ENCODE assay signal across 2 cellular contexts in the genomic region with DNA sequence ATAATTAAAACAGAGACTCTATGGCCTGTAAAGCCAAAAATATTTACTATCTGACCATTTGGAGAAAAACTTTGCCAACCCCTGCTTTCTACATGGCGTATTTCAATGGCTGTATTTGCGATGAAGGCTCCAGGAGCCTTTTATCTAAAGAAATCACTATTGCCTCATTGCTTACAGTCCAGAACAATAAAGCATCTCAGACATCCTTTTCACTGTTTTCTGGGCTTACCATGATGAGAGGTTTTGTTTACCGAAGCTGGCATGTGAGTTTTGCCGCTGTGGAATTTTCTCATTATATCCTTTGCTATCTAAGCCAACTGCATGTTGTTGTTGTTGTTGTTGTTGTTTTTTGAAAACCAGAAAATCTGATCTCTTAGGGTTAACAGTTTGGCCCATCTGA.
TF ChIP-seq lines count a peak whose summit lies in the region.

No MANE protein-coding gene starts in this region.

TF ChIP-seq in liver, 16 proteins besides CTCF, POLR2A, EP300 and RAD21:
- no peak for TF ChIP-seq FOXA1 (IDR thresholded peaks at IDR 0.05)
- no peak for TF ChIP-seq SP1 (IDR thresholded peaks at IDR 0.05)
- TF ChIP-seq NR2F2 (IDR thresholded peaks at IDR 0.05) = no peak
- TF ChIP-seq GABPA (IDR thresholded peaks at IDR 0.05 in 1 of 2, conservative IDR thresholded peaks at IDR 0.05 in 1 of 2) = no peak
- TF ChIP-seq HNF4A (conservative IDR thresholded peaks at IDR 0.05) = no peak
- TF ChIP-seq, protein P1, sequence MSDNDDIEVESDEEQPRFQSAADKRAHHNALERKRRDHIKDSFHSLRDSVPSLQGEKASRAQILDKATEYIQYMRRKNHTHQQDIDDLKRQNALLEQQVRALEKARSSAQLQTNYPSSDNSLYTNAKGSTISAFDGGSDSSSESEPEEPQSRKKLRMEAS (IDR thresholded peaks at IDR 0.05) = no peak
- TF ChIP-seq ZBTB33 (IDR thresholded peaks at IDR 0.05) = no peak
- TF ChIP-seq, protein P2, sequence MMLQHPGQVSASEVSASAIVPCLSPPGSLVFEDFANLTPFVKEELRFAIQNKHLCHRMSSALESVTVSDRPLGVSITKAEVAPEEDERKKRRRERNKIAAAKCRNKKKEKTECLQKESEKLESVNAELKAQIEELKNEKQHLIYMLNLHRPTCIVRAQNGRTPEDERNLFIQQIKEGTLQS (IDR thresholded peaks at IDR 0.05) = no peak
- TF ChIP-seq FOXA2 (IDR thresholded peaks at IDR 0.05) = no peak
- no peak for TF ChIP-seq HNF4G (IDR thresholded peaks at IDR 0.05)
- TF ChIP-seq TAF1 (conservative IDR thresholded peaks at IDR 0.05) = no peak
- TF ChIP-seq JUND (IDR thresholded peaks at IDR 0.05) = no peak
- TF ChIP-seq EGR1 (IDR thresholded peaks at IDR 0.05; ENCODE audit: low read depth in 2 of 2) = no peak
- no peak for TF ChIP-seq RXRA (IDR thresholded peaks at IDR 0.05)

TF ChIP-seq in HepG2, 621 proteins besides CTCF, POLR2A, EP300 and RAD21:
- TF ChIP-seq SIN3A (IDR thresholded peaks at IDR 0.05; ENCODE audit: borderline replicate concordance, low read depth, low read length) = no peak
- TF ChIP-seq ZNF839 (CRISPR knock-in tag; IDR thresholded peaks at IDR 0.05; ENCODE audit: borderline replicate concordance) = no peak
- TF ChIP-seq ZNF3 (CRISPR knock-in tag; IDR thresholded peaks at IDR 0.05) = no peak
- no peak for TF ChIP-seq ZNF468 (CRISPR knock-in tag; IDR thresholded peaks at IDR 0.05)
- TF ChIP-seq, protein P3, sequence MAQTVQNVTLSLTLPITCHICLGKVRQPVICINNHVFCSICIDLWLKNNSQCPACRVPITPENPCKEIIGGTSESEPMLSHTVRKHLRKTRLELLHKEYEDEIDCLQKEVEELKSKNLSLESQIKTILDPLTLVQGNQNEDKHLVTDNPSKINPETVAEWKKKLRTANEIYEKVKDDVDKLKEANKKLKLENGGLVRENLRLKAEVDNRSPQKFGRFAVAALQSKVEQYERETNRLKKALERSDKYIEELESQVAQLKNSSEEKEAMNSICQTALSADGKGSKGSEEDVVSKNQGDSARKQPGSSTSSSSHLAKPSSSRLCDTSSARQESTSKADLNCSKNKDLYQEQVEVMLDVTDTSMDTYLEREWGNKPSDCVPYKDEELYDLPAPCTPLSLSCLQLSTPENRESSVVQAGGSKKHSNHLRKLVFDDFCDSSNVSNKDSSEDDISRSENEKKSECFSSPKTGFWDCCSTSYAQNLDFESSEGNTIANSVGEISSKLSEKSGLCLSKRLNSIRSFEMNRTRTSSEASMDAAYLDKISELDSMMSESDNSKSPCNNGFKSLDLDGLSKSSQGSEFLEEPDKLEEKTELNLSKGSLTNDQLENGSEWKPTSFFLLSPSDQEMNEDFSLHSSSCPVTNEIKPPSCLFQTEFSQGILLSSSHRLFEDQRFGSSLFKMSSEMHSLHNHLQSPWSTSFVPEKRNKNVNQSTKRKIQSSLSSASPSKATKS (CRISPR knock-in tag; IDR thresholded peaks at IDR 0.05) = no peak
TF ChIP-seq in HepG2: peak in this region for 0.
